ENCODE assay signal across 8 cellular contexts in the genomic region with DNA sequence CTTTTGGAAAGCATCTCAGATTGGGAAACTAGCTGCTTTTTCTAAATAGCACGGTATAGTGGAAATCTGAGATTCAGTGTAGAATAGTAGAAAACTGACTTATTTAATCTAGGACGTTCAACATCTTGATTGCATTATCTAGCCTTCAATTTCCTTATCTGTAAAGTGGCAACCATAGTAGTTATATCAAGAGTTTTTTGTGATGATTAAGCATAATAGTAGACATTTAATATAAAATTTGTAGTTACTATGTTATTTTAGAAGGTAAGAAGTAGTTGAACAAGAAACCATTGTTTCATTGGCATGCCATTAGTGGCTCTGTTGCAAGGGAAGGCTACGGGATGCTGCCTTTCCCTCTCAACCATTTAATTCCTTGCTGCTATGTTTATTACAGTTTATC.
"Had no signal": no experiment of that assay in that cellular context is flagged by ENCODE, and none has a peak within 500 bp of the region (broad histone marks: within the 10 kb centered on the region; RNA-seq: fewer than 3 reads in every experiment).

No MANE protein-coding gene starts in this region.

- H3K9me3 ChIP-seq: HAP-1 had no signal

- H3K27ac ChIP-seq: HL-60 had no signal

- H2AFZ ChIP-seq: GM23338 had no signal

- H3K4me2 ChIP-seq: GM23338 had no signal

- H3K4me3 ChIP-seq: GM23338, HAP-1 had no signal

- FAIRE-seq: H1 had no signal

- DNase-seq: H7, HFFc6, KG1 had no signal

- ATAC-seq: GM23338, HCT116 had no signal

- H3K36me3 ChIP-seq: HAP-1 had no signal

- H3K4me1 ChIP-seq: HAP-1 had no signal
